8 cellular contexts compared by ENCODE assay signal in the genomic region with DNA sequence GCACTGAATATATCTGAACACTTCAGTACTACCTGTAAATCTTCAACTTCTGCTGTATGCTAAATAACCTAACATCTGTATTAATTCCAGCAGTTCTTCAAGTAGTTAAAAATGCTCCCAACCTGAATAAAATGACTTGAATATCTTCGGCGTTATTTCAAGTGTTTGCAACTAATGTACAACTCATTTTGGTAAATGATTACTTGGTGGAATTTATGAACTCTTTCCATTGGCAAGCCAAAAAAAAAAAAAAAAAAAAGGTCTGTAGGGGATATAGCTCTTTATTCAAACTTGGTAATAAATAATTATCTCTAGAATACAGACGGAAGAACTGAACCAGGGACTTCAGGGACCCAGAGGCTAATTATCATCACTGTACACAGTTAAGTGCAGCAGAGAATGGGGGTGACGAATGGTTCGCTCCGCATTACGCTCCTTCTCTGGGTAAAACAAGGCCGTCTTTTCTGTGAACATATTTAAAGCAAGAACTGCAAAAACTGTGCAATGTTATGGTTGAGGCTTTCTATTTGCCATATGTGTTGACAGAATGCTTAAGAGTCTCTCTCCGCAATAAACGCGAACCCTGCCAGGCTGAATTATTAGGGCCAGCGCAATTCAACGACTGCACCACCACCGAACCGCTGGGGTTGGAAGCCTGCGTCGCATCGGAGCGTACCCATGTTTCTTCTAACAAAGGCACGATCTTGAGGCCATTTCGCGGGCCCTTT. TPM values are rescaled to one million over a fixed set of nuclear protein-coding genes. Genes with fewer than 3 reads are reported as not detected.
DNase-seq lines count a peak whose midpoint lies in the region; ATAC-seq and TF ChIP-seq lines count a peak whose summit lies in the region.

No MANE protein-coding gene starts in this region.

- H3K27me3 Mint-ChIP-seq in WTC11 (ENCODE audit: low read depth), result peaks cover 20% of the 10 kb centered on the region

- H3K9me3 Mint-ChIP-seq in WTC11, result no peaks in the 10 kb centered on the region

- peak overlapping the region; percentile 68 for H3K27ac Mint-ChIP-seq in WTC11

- POLR2A ChIA-PET in WTC11 (lab: Charles Lee), result no interaction called here

- peak overlapping the region; percentile 59 for H3K4me3 ChIP-seq in retinal pigment epithelial cell (ENCODE audit: low read length)

- ATAC-seq in HG03039 (IDR thresholded peaks at IDR 0.05; ENCODE audit: unreplicated experiment) (peak; percentile 1), WTC11 (peak; percentile 4), HG03095 (IDR thresholded peaks at IDR 0.05; ENCODE audit: unreplicated experiment) (no peak), GM21360 (IDR thresholded peaks at IDR 0.05; ENCODE audit: unreplicated experiment) (no peak)

- H3K4me1 Mint-ChIP-seq in WTC11, result peaks cover 24% of the 10 kb centered on the region

- peak overlapping the region; percentile 90 for H3K4me3 Mint-ChIP-seq in WTC11

- DNase-seq in GM04504 (ENCODE audit: low read depth) (peak; percentile 32), WTC11 (ENCODE audit: low spot score) (no peak), glomerular visceral epithelial cell (ENCODE audit: extremely low spot score) (peak; percentile 35), retinal pigment epithelial cell (ENCODE audit: low read depth) (no peak), NCI-H1048 (lab: John Stamatoyannopoulos, UW) (no peak)

- CTCF ChIA-PET in WTC11 (lab: Charles Lee), result no interaction called here

- H3K36me3 Mint-ChIP-seq in WTC11, result no peaks in the 10 kb centered on the region

- TF ChIP-seq CTCF in WTC11 (IDR thresholded peaks at IDR 0.05) (no peak), retinal pigment epithelial cell (conservative IDR thresholded peaks at IDR 0.05; ENCODE audit: low read depth, low read length) (no peak)

TF ChIP-seq in WTC11, 78 proteins besides CTCF, POLR2A, EP300 and RAD21:
- no peak for TF ChIP-seq ESRRA (CRISPR knock-in tag; IDR thresholded peaks at IDR 0.05; ENCODE audit: borderline replicate concordance)
- TF ChIP-seq ZNF263 (CRISPR knock-in tag; IDR thresholded peaks at IDR 0.05; ENCODE audit: low read depth), result no peak
- TF ChIP-seq ZNF396 (CRISPR knock-in tag; IDR thresholded peaks at IDR 0.05; ENCODE audit: borderline replicate concordance), result no peak
- TF ChIP-seq, protein P1, sequence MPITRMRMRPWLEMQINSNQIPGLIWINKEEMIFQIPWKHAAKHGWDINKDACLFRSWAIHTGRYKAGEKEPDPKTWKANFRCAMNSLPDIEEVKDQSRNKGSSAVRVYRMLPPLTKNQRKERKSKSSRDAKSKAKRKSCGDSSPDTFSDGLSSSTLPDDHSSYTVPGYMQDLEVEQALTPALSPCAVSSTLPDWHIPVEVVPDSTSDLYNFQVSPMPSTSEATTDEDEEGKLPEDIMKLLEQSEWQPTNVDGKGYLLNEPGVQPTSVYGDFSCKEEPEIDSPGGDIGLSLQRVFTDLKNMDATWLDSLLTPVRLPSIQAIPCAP (CRISPR knock-in tag; IDR thresholded peaks at IDR 0.05), result no peak
- TF ChIP-seq, protein P2, sequence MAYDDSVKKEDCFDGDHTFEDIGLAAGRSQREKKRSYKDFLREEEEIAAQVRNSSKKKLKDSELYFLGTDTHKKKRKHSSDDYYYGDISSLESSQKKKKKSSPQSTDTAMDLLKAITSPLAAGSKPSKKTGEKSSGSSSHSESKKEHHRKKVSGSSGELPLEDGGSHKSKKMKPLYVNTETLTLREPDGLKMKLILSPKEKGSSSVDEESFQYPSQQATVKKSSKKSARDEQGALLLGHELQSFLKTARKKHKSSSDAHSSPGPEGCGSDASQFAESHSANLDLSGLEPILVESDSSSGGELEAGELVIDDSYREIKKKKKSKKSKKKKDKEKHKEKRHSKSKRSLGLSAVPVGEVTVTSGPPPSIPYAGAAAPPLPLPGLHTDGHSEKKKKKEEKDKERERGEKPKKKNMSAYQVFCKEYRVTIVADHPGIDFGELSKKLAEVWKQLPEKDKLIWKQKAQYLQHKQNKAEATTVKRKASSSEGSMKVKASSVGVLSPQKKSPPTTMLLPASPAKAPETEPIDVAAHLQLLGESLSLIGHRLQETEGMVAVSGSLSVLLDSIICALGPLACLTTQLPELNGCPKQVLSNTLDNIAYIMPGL (CRISPR knock-in tag; IDR thresholded peaks at IDR 0.05), result no peak
- TF ChIP-seq ZNF317 (CRISPR knock-in tag; IDR thresholded peaks at IDR 0.05; ENCODE audit: borderline replicate concordance, low read depth), result no peak
- TF ChIP-seq ZNF219 (CRISPR knock-in tag; IDR thresholded peaks at IDR 0.05; ENCODE audit: borderline replicate concordance), result no peak
- no peak for TF ChIP-seq GRHL2 (CRISPR knock-in tag; IDR thresholded peaks at IDR 0.05; ENCODE audit: insufficient replicate concordance, severe bottlenecking)
- TF ChIP-seq, protein P3, sequence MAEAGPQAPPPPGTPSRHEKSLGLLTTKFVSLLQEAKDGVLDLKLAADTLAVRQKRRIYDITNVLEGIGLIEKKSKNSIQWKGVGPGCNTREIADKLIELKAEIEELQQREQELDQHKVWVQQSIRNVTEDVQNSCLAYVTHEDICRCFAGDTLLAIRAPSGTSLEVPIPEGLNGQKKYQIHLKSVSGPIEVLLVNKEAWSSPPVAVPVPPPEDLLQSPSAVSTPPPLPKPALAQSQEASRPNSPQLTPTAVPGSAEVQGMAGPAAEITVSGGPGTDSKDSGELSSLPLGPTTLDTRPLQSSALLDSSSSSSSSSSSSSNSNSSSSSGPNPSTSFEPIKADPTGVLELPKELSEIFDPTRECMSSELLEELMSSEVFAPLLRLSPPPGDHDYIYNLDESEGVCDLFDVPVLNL (CRISPR knock-in tag; IDR thresholded peaks at IDR 0.05; ENCODE audit: borderline replicate concordance, low read depth), result no peak
- no peak for TF ChIP-seq CBFB (CRISPR knock-in tag; IDR thresholded peaks at IDR 0.05; ENCODE audit: low read depth)
- no peak for TF ChIP-seq JAZF1 (CRISPR knock-in tag; IDR thresholded peaks at IDR 0.05)
- TF ChIP-seq TCF7 (CRISPR knock-in tag; IDR thresholded peaks at IDR 0.05; ENCODE audit: low read depth), result no peak

RNA-seq across cellular contexts. Expression of a gene that starts 1.8 kb away (rescaled TPM):
- total RNA-seq in WTC11 (2021), result 23.1 to 27.1 TPM (median 26.3 TPM) in 3 replicates

Comparison
In these comparisons a context has a peak if more than half of its experiments do, and no peak if none do; other contexts are left out.
1. DNase-seq: peak in GM04504 (single experiment) and glomerular visceral epithelial cell (single experiment); none in WTC11 (single experiment), retinal pigment epithelial cell (single experiment) and NCI-H1048 (single experiment).
2. ATAC-seq: peak in HG03039 (single experiment) and WTC11 (single experiment); none in HG03095 (single experiment) and GM21360 (single experiment).